In the genomic region with DNA sequence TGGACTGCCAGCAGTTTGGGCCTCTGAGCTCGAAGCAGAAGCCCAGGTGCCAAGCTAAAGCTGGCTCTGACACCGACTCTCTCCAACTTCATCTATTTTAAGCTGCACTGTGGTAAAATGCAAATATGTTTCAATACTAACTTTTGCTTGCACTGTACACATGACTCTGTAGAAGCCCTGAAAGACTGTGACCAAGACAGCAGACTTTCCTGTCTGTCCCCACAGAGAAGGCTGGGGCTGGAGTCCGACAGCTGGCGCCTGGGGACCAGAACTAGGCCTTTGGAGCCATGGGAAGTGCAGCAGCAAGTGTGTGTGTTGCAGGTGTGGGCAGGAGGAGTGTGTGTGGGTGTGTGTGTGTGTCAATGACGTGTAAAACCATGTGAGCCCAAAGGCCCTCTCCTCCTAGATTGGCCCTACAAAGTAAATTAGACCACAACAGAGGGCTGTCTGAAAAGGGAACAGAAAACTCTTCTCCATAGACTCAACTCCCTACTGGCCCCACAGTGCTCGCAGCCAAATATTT, we compare ENCODE assay signal across 10 cellular contexts. TPM values are rescaled to one million over a fixed set of nuclear protein-coding genes. Genes with fewer than 3 reads are reported as not detected.
A peak's percentile ranks its signal among the peaks of the same experiment; 100 is the strongest.
DNase-seq lines count a peak whose midpoint lies in the region; ATAC-seq, FAIRE-seq and TF ChIP-seq lines count a peak whose summit lies in the region.
"Had no signal": no experiment of that assay in that cellular context is flagged by ENCODE, and none has a peak within 500 bp of the region (broad histone marks: within the 10 kb centered on the region; RNA-seq: fewer than 3 reads in every experiment).

No MANE protein-coding gene starts in this region.

- peak overlapping the region; percentile 48 for H3K9ac ChIP-seq in SU-DHL-6 (ENCODE audit: low read length)

- H2AFZ ChIP-seq in SU-DHL-6 (ENCODE audit: low read depth, low read length, severe bottlenecking), result no peak overlapping the region

- H3K9me2 ChIP-seq in SU-DHL-6 (replicated peaks; ENCODE audit: insufficient read depth, low read length), result no peaks in the 10 kb centered on the region

- H3K4me3 ChIP-seq in SU-DHL-6 (ENCODE audit: insufficient read depth, low read length, poor library complexity, severe bottlenecking), result peak overlapping the region; percentile 19

- peak; percentile 80 for ATAC-seq in GM19438 (IDR thresholded peaks at IDR 0.05; ENCODE audit: low read depth, unreplicated experiment)
- ATAC-seq in HG02981 (IDR thresholded peaks at IDR 0.05; ENCODE audit: unreplicated experiment), result peak; percentile 89

- TF ChIP-seq CTCF in GM13977 (IDR thresholded peaks at IDR 0.05; ENCODE audit: extremely low read depth, insufficient read depth, missing control alignments), result no peak
- TF ChIP-seq CTCF in SU-DHL-6 (IDR thresholded peaks at IDR 0.05; ENCODE audit: insufficient read depth, low read length, poor library complexity, severe bottlenecking), result no peak

- peaks cover 10% of the 10 kb centered on the region; the same call in 1 of the 2 replicates for H3K36me3 ChIP-seq in SU-DHL-6 (ENCODE audit: low read length)

- peak overlapping the region; percentile 96 for H3K27ac ChIP-seq in SU-DHL-6 (ENCODE audit: low read depth, low read length)

- peak; percentile 82 for DNase-seq in GM13977 (ENCODE audit: low spot score)
- no peak for DNase-seq in stimulated activated naive CD4-positive, alpha-beta T cell (lab: John Stamatoyannopoulos, UW)
- DNase-seq in frontal cortex (ENCODE audit: low spot score in 2 of 2), result no peak
- DNase-seq in retina, result no peak
- no peak for DNase-seq in stimulated activated CD4-positive, alpha-beta T cell treated with anti-CD3 and anti-CD28 coated beads, Interleukin-12 subunit alpha, Interleukin-12 subunit beta, amount 100 ng/mL, for 4 hours
- DNase-seq: activated CD4-positive, alpha-beta memory T cell treated with anti-CD3 and anti-CD28 coated beads for 36 hours; NCI-H524 treated with DMSO at 0.1 percent for 48 hours had no signal

- in situ Hi-C loops in GM13977 (cut with MboI; ENCODE audit: low pct_unique_long_range_greater_than_20kb, low sequenced_read_pairs, unreplicated experiment), result no loop called here

- H4K20me1 ChIP-seq in SU-DHL-6 (ENCODE audit: low read depth, low read length), result no peaks in the 10 kb centered on the region

- H3F3A ChIP-seq in SU-DHL-6 (ENCODE audit: insufficient read depth), result peaks cover 18% of the 10 kb centered on the region

- H3K79me2 ChIP-seq in SU-DHL-6 (ENCODE audit: insufficient read depth, low read length), result no peaks in the 10 kb centered on the region

- no peaks in the 10 kb centered on the region for H3K27me3 ChIP-seq in SU-DHL-6 (ENCODE audit: low read length)

- FAIRE-seq in frontal cortex (lab: Jason Lieb, UNC), result no peak

- H3K9me3 ChIP-seq in SU-DHL-6 (ENCODE audit: insufficient read depth, low read length), result no peaks in the 10 kb centered on the region

- H3K4me2 ChIP-seq in SU-DHL-6 (ENCODE audit: low read depth, low read length, poor library complexity, severe bottlenecking), result peak overlapping the region; percentile 66

RNA-seq across cellular contexts. Expression of gene RAB35, which starts 16.4 kb away (rescaled TPM):
- total RNA-seq in frontal cortex, result 37.5 TPM
